In the genomic region with DNA sequence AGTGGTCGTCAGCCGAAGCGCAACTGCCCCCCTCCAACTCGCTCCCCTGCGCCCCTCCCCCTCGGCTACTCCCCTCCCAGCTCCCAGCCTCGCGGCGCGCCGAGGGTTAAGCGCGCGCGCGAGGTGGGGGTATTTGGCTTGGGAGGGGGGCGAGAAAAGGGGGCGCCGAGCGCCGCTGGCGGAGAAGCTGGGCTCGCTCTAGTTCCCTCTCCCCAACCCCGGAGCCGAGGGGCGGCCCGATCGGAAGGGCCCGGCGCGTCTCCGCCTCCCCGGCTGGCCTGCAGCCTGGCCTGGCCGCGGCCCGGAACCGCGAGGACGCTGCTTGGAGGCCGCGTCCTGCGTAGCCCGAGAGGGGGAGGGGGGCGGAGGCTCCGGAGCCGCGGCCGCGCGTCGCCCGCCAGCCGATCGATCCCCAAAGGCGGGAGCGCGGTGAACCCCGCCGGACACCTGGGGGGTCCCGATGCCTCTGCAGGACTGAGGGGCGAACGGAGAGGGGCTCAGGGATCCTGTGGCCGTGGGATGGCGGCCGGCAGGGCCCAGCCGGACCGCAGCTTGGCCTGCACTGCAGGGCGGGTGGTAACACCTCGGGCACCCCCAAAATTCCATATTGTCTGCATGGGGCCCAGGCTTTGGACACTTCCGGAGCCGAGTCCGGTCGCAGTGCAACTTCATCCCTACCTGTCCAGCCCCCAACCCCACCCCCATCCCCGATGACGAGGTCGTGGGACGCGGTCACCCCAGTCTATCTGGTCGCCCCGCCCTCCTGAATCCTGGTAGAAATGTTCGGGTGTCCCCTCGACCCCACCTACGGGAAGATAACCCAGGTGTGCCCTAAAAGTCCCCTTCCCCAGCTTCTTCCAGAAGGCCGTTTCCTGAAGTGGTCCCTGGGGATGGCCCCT, we compare ENCODE assay signal across 1 cellular context.
TF ChIP-seq lines count a peak whose summit lies in the region.

No MANE protein-coding gene starts in this region.

TF ChIP-seq in HepG2, 621 proteins besides CTCF, POLR2A, EP300 and RAD21 (continued from another document and continues in another):
- TF ChIP-seq, protein P1, sequence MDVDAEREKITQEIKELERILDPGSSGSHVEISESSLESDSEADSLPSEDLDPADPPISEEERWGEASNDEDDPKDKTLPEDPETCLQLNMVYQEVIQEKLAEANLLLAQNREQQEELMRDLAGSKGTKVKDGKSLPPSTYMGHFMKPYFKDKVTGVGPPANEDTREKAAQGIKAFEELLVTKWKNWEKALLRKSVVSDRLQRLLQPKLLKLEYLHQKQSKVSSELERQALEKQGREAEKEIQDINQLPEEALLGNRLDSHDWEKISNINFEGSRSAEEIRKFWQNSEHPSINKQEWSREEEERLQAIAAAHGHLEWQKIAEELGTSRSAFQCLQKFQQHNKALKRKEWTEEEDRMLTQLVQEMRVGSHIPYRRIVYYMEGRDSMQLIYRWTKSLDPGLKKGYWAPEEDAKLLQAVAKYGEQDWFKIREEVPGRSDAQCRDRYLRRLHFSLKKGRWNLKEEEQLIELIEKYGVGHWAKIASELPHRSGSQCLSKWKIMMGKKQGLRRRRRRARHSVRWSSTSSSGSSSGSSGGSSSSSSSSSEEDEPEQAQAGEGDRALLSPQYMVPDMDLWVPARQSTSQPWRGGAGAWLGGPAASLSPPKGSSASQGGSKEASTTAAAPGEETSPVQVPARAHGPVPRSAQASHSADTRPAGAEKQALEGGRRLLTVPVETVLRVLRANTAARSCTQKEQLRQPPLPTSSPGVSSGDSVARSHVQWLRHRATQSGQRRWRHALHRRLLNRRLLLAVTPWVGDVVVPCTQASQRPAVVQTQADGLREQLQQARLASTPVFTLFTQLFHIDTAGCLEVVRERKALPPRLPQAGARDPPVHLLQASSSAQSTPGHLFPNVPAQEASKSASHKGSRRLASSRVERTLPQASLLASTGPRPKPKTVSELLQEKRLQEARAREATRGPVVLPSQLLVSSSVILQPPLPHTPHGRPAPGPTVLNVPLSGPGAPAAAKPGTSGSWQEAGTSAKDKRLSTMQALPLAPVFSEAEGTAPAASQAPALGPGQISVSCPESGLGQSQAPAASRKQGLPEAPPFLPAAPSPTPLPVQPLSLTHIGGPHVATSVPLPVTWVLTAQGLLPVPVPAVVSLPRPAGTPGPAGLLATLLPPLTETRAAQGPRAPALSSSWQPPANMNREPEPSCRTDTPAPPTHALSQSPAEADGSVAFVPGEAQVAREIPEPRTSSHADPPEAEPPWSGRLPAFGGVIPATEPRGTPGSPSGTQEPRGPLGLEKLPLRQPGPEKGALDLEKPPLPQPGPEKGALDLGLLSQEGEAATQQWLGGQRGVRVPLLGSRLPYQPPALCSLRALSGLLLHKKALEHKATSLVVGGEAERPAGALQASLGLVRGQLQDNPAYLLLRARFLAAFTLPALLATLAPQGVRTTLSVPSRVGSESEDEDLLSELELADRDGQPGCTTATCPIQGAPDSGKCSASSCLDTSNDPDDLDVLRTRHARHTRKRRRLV (CRISPR knock-in tag; IDR thresholded peaks at IDR 0.05): no peak
- TF ChIP-seq MTF2 (CRISPR knock-in tag; IDR thresholded peaks at IDR 0.05; ENCODE audit: borderline replicate concordance): peak; percentile 91; the same call in 1 of the 2 replicates
- no peak for TF ChIP-seq ARHGAP35 (CRISPR knock-in tag; IDR thresholded peaks at IDR 0.05; ENCODE audit: borderline replicate concordance)
- no peak for TF ChIP-seq RFX3 (CRISPR knock-in tag; IDR thresholded peaks at IDR 0.05)
- TF ChIP-seq SETDB1 (CRISPR knock-in tag; IDR thresholded peaks at IDR 0.05; ENCODE audit: borderline replicate concordance): no peak
- peak; percentile 46; the same call in 1 of the 2 replicates for TF ChIP-seq FOXA3 (CRISPR knock-in tag; IDR thresholded peaks at IDR 0.05)
- TF ChIP-seq TRIM24 (CRISPR knock-in tag; IDR thresholded peaks at IDR 0.05): no peak
- TF ChIP-seq, protein P2, sequence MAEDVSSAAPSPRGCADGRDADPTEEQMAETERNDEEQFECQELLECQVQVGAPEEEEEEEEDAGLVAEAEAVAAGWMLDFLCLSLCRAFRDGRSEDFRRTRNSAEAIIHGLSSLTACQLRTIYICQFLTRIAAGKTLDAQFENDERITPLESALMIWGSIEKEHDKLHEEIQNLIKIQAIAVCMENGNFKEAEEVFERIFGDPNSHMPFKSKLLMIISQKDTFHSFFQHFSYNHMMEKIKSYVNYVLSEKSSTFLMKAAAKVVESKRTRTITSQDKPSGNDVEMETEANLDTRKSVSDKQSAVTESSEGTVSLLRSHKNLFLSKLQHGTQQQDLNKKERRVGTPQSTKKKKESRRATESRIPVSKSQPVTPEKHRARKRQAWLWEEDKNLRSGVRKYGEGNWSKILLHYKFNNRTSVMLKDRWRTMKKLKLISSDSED (CRISPR knock-in tag; IDR thresholded peaks at IDR 0.05): peak; percentile 96
- TF ChIP-seq NFRKB (IDR thresholded peaks at IDR 0.05): no peak
- peak; percentile 72 for TF ChIP-seq ZNF331 (CRISPR knock-in tag; IDR thresholded peaks at IDR 0.05)
- TF ChIP-seq ZNF160 (CRISPR knock-in tag; IDR thresholded peaks at IDR 0.05): peak; percentile 78; the same call in 1 of the 2 replicates
- TF ChIP-seq, protein P3, sequence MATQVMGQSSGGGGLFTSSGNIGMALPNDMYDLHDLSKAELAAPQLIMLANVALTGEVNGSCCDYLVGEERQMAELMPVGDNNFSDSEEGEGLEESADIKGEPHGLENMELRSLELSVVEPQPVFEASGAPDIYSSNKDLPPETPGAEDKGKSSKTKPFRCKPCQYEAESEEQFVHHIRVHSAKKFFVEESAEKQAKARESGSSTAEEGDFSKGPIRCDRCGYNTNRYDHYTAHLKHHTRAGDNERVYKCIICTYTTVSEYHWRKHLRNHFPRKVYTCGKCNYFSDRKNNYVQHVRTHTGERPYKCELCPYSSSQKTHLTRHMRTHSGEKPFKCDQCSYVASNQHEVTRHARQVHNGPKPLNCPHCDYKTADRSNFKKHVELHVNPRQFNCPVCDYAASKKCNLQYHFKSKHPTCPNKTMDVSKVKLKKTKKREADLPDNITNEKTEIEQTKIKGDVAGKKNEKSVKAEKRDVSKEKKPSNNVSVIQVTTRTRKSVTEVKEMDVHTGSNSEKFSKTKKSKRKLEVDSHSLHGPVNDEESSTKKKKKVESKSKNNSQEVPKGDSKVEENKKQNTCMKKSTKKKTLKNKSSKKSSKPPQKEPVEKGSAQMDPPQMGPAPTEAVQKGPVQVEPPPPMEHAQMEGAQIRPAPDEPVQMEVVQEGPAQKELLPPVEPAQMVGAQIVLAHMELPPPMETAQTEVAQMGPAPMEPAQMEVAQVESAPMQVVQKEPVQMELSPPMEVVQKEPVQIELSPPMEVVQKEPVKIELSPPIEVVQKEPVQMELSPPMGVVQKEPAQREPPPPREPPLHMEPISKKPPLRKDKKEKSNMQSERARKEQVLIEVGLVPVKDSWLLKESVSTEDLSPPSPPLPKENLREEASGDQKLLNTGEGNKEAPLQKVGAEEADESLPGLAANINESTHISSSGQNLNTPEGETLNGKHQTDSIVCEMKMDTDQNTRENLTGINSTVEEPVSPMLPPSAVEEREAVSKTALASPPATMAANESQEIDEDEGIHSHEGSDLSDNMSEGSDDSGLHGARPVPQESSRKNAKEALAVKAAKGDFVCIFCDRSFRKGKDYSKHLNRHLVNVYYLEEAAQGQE (IDR thresholded peaks at IDR 0.05; ENCODE audit: borderline replicate concordance in 1 of 2, low read depth in 1 of 2, low read length in 2 of 2): no peak
- no peak for TF ChIP-seq ZIK1 (CRISPR knock-in tag; IDR thresholded peaks at IDR 0.05; ENCODE audit: borderline replicate concordance, low read depth)
- no peak for TF ChIP-seq ZNF75D (CRISPR knock-in tag; IDR thresholded peaks at IDR 0.05; ENCODE audit: borderline replicate concordance)
- TF ChIP-seq, protein P4, sequence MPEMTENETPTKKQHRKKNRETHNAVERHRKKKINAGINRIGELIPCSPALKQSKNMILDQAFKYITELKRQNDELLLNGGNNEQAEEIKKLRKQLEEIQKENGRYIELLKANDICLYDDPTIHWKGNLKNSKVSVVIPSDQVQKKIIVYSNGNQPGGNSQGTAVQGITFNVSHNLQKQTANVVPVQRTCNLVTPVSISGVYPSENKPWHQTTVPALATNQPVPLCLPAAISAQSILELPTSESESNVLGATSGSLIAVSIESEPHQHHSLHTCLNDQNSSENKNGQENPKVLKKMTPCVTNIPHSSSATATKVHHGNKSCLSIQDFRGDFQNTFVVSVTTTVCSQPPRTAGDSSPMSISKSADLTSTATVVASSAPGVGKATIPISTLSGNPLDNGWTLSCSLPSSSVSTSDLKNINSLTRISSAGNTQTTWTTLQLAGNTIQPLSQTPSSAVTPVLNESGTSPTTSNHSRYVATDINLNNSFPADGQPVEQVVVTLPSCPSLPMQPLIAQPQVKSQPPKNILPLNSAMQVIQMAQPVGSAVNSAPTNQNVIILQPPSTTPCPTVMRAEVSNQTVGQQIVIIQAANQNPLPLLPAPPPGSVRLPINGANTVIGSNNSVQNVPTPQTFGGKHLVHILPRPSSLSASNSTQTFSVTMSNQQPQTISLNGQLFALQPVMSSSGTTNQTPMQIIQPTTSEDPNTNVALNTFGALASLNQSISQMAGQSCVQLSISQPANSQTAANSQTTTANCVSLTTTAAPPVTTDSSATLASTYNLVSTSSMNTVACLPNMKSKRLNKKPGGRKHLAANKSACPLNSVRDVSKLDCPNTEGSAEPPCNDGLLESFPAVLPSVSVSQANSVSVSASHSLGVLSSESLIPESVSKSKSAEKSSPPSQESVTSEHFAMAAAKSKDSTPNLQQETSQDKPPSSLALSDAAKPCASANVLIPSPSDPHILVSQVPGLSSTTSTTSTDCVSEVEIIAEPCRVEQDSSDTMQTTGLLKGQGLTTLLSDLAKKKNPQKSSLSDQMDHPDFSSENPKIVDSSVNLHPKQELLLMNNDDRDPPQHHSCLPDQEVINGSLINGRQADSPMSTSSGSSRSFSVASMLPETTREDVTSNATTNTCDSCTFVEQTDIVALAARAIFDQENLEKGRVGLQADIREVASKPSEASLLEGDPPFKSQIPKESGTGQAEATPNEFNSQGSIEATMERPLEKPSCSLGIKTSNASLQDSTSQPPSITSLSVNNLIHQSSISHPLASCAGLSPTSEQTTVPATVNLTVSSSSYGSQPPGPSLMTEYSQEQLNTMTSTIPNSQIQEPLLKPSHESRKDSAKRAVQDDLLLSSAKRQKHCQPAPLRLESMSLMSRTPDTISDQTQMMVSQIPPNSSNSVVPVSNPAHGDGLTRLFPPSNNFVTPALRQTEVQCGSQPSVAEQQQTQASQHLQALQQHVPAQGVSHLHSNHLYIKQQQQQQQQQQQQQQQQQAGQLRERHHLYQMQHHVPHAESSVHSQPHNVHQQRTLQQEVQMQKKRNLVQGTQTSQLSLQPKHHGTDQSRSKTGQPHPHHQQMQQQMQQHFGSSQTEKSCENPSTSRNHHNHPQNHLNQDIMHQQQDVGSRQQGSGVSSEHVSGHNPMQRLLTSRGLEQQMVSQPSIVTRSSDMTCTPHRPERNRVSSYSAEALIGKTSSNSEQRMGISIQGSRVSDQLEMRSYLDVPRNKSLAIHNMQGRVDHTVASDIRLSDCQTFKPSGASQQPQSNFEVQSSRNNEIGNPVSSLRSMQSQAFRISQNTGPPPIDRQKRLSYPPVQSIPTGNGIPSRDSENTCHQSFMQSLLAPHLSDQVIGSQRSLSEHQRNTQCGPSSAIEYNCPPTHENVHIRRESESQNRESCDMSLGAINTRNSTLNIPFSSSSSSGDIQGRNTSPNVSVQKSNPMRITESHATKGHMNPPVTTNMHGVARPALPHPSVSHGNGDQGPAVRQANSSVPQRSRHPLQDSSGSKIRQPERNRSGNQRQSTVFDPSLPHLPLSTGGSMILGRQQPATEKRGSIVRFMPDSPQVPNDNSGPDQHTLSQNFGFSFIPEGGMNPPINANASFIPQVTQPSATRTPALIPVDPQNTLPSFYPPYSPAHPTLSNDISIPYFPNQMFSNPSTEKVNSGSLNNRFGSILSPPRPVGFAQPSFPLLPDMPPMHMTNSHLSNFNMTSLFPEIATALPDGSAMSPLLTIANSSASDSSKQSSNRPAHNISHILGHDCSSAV (CRISPR knock-in tag; IDR thresholded peaks at IDR 0.05; ENCODE audit: borderline replicate concordance): no peak
- TF ChIP-seq ZNF20 (CRISPR knock-in tag; IDR thresholded peaks at IDR 0.05): no peak
- TF ChIP-seq PAX8 (CRISPR knock-in tag; IDR thresholded peaks at IDR 0.05; ENCODE audit: borderline replicate concordance): 0 out of 2 replicates have a peak, but pooled peaks have one; percentile 77
- peak; percentile 58 for TF ChIP-seq GZF1 (CRISPR knock-in tag; IDR thresholded peaks at IDR 0.05)
- TF ChIP-seq MYC (CRISPR knock-in tag; IDR thresholded peaks at IDR 0.05; ENCODE audit: borderline replicate concordance): peak; percentile 69; the same call in 1 of the 2 replicates
- TF ChIP-seq PRPF4 (IDR thresholded peaks at IDR 0.05; ENCODE audit: low read depth, low read length, poor library complexity, severe bottlenecking): no peak
- TF ChIP-seq, protein P5, sequence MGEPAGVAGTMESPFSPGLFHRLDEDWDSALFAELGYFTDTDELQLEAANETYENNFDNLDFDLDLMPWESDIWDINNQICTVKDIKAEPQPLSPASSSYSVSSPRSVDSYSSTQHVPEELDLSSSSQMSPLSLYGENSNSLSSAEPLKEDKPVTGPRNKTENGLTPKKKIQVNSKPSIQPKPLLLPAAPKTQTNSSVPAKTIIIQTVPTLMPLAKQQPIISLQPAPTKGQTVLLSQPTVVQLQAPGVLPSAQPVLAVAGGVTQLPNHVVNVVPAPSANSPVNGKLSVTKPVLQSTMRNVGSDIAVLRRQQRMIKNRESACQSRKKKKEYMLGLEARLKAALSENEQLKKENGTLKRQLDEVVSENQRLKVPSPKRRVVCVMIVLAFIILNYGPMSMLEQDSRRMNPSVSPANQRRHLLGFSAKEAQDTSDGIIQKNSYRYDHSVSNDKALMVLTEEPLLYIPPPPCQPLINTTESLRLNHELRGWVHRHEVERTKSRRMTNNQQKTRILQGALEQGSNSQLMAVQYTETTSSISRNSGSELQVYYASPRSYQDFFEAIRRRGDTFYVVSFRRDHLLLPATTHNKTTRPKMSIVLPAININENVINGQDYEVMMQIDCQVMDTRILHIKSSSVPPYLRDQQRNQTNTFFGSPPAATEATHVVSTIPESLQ (CRISPR knock-in tag; conservative IDR thresholded peaks at IDR 0.05): no peak
- TF ChIP-seq RFXANK (CRISPR knock-in tag; IDR thresholded peaks at IDR 0.05): no peak
- TF ChIP-seq, protein P6, sequence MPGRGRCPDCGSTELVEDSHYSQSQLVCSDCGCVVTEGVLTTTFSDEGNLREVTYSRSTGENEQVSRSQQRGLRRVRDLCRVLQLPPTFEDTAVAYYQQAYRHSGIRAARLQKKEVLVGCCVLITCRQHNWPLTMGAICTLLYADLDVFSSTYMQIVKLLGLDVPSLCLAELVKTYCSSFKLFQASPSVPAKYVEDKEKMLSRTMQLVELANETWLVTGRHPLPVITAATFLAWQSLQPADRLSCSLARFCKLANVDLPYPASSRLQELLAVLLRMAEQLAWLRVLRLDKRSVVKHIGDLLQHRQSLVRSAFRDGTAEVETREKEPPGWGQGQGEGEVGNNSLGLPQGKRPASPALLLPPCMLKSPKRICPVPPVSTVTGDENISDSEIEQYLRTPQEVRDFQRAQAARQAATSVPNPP (CRISPR knock-in tag; IDR thresholded peaks at IDR 0.05): peak; percentile 88; the same call in 1 of the 2 replicates
- TF ChIP-seq SIX4 (CRISPR knock-in tag; IDR thresholded peaks at IDR 0.05): peak; percentile 19; the same call in 1 of the 2 replicates
- no peak; the same call in 1 of the 2 replicates for TF ChIP-seq IRF2 (CRISPR knock-in tag; IDR thresholded peaks at IDR 0.05)
